Comparison of ENCODE assay signal across 8 cellular contexts in genomic region chr1:212698467-212699103, GRCh38. TPM values are rescaled to one million over a fixed set of nuclear protein-coding genes. Genes with fewer than 3 reads are reported as not detected.
DNase-seq lines count a peak whose midpoint lies in the region; ATAC-seq and TF ChIP-seq lines count a peak whose summit lies in the region.

No MANE protein-coding gene starts in this region.

- H3K9me3 Mint-ChIP-seq in CD14-positive monocyte: peaks cover 0 to 5% (median 0%) of the 10 kb centered on the region in 7 donors

- H3K4me1 ChIP-seq in right lobe of liver: peaks cover 0 to 22% (median 6%) of the 10 kb centered on the region in 4 donors
- peaks cover 31% of the 10 kb centered on the region for H3K4me1 ChIP-seq in body of pancreas

- H3K27me3 Mint-ChIP-seq in CD14-positive monocyte (ENCODE audit: low read depth in 3 of 3) (peaks cover 40 to 69% (median 62%) of the 10 kb centered on the region in 3 donors), T-helper 17 cell (no peaks in the 10 kb centered on the region)

- H3K36me3 ChIP-seq in right lobe of liver (no peaks in the 10 kb centered on the region), body of pancreas (replicated peaks in 1 of 2; ENCODE audit: insufficient read depth in 1 of 2, low read depth in 2 of 2) (no peaks in the 10 kb centered on the region)

- H3K27ac Mint-ChIP-seq in CD14-positive monocyte (peak overlapping the region in 4 of 7 donors; percentile 76 to 84 (median 80)), T-helper 17 cell (peak overlapping the region; percentile 65)

- DNase-seq in CD14-positive monocyte (ENCODE audit: low spot score) (no peak), T-helper 17 cell (no peak), right lobe of liver (no peak), sciatic nerve (ENCODE audit: low spot score) (no peak), NCI-H146 (lab: John Stamatoyannopoulos, UW) (no peak), body of pancreas (no peak)

- H3K4me3 Mint-ChIP-seq in CD14-positive monocyte (peak overlapping the region; percentile 92), T-helper 17 cell (peak overlapping the region; percentile 88)

- TF ChIP-seq POLR2A in right lobe of liver (IDR thresholded peaks at IDR 0.05): no peak
- TF ChIP-seq POLR2A in body of pancreas (IDR thresholded peaks at IDR 0.05): no peak

- H3K36me3 Mint-ChIP-seq in CD14-positive monocyte: peaks cover 10 to 21% of the 10 kb centered on the region in 2 donors
- peaks cover 3% of the 10 kb centered on the region for H3K36me3 Mint-ChIP-seq in T-helper 17 cell (ENCODE audit: low read depth)

- H3K4me1 Mint-ChIP-seq in CD14-positive monocyte (peaks cover 37% of the 10 kb centered on the region), T-helper 17 cell (peaks cover 45% of the 10 kb centered on the region)

- ATAC-seq in GM21528 (IDR thresholded peaks at IDR 0.05; ENCODE audit: low FRiP score, unreplicated experiment) (peak; percentile 15), T-helper 17 cell (no peak), right lobe of liver (peak in 2 of 4 donors; percentile 4 to 6), sciatic nerve (no peak), HG02884 (IDR thresholded peaks at IDR 0.05; ENCODE audit: unreplicated experiment) (no peak), body of pancreas (no peak)

- 46% methylated on average over 8 of the region's 12 CpGs for WGBS in right lobe of liver (ENCODE audit: insufficient coverage, low coverage, low lambda C conversion rate, missing lambda C conversion rate)
- 21 to 24% methylated on average over 12 of the region's 12 CpGs for WGBS in body of pancreas, 2 donors

- TF ChIP-seq CTCF in CD14-positive monocyte (IDR thresholded peaks at IDR 0.05): no peak
- TF ChIP-seq CTCF in right lobe of liver (IDR thresholded peaks at IDR 0.05): no peak
- TF ChIP-seq CTCF in body of pancreas (IDR thresholded peaks at IDR 0.05): no peak

- H3K4me3 ChIP-seq in right lobe of liver (peak overlapping the region; percentile 48 to 50 (median 49)), body of pancreas (no peak overlapping the region)

- H3K27me3 ChIP-seq in right lobe of liver (peaks cover 0 to 14% of the 10 kb centered on the region in 2 donors), body of pancreas (peaks cover 0 to 21% of the 10 kb centered on the region in 2 donors)

- intact Hi-C loops in CD14-positive monocyte (cut with micrococcal nuclease): no loop called here
- intact Hi-C loops in right lobe of liver (cut with DNase I): no loop called here
- intact Hi-C loops in sciatic nerve (cut with DNase I): no loop called here
- intact Hi-C loops in body of pancreas (cut with DNase I): no loop called here

- H3K27ac ChIP-seq in right lobe of liver (no peak overlapping the region), body of pancreas (no peak overlapping the region)

- H3K9me3 ChIP-seq in T-helper 17 cell (ENCODE audit: control insufficient read depth, low read length, poor library complexity, severe bottlenecking): no peaks in the 10 kb centered on the region
- no peaks in the 10 kb centered on the region for H3K9me3 ChIP-seq in right lobe of liver
- H3K9me3 ChIP-seq in body of pancreas: no peaks in the 10 kb centered on the region

RNA-seq across cellular contexts. Expression of gene BATF3, which starts 1.1 kb away (rescaled TPM):
- 10 to 100 TPM; 15.1 to 34.7 TPM for polyA plus RNA-seq in CD14-positive monocyte
- total RNA-seq in T-helper 17 cell (under 1 TPM; 0.20 to 0.34 TPM), right lobe of liver (1 to 10 TPM in 2 of 6 experiments, under 1 TPM in 1, not detected in 3; 0.68 to 2.7 (median 1.2) TPM), sciatic nerve (6.5 TPM), body of pancreas (1 to 10 TPM in 1 of 2 donors, not detected in 1; 3.4 TPM)

Comparison
In these comparisons a context has a peak if more than half of its experiments do, and no peak if none do; other contexts are left out.
1. H3K4me3 ChIP-seq: peak in right lobe of liver (3 of 3); none in body of pancreas (0 of 2).